Comparison of ENCODE assay signal across 12 cellular contexts in genomic region chr4:169416997-169417396, GRCh38.
DNase-seq lines count a peak whose midpoint lies in the region; ATAC-seq, FAIRE-seq and TF ChIP-seq lines count a peak whose summit lies in the region.
"Had no signal": no experiment of that assay in that cellular context is flagged by ENCODE, and none has a peak within 500 bp of the region (broad histone marks: within the 10 kb centered on the region; RNA-seq: fewer than 3 reads in every experiment).

No MANE protein-coding gene starts in this region.

- no peak overlapping the region for H2AK5ac ChIP-seq in neuronal stem cell (ENCODE audit: low read depth, low read length)

- no peak for TF ChIP-seq RAD21 in HepG2 (CRISPR knock-in tag; IDR thresholded peaks at IDR 0.05)

- no peak for FAIRE-seq in HepG2 (lab: Jason Lieb, UNC)
- FAIRE-seq: HTR-8/SVneo had no signal

- H3K4ac ChIP-seq in neuronal stem cell (ENCODE audit: low read length), result no peak overlapping the region

- H3K4me2 ChIP-seq in HepG2 (ENCODE audit: low read depth, low read length), result no peak overlapping the region
- H3K4me2 ChIP-seq in neuronal stem cell (ENCODE audit: insufficient read depth, low read length, poor library complexity, severe bottlenecking), result no peak overlapping the region

- H3K23ac ChIP-seq in neuronal stem cell (ENCODE audit: low read depth, low read length, poor library complexity), result no peak overlapping the region

- H4K20me1 ChIP-seq in HepG2 (ENCODE audit: insufficient read depth, low read length), result no peaks in the 10 kb centered on the region

- H4K8ac ChIP-seq in neuronal stem cell (ENCODE audit: low read depth, low read length), result no peak overlapping the region

- TF ChIP-seq POLR2A in HepG2 (IDR thresholded peaks at IDR 0.05; ENCODE audit: insufficient read depth in 1 of 2, low read depth in 2 of 2, low read length in 2 of 2) (no peak), right lobe of liver (IDR thresholded peaks at IDR 0.05) (no peak), breast epithelium (IDR thresholded peaks at IDR 0.05) (no peak)

- H3K9ac ChIP-seq in HepG2 (ENCODE audit: insufficient read depth, low read depth, low read length) (no peak overlapping the region), neuronal stem cell (ENCODE audit: low read depth, low read length, poor library complexity) (no peak overlapping the region)

- H3K4me3 Mint-ChIP-seq in activated CD8-positive, alpha-beta T cell treated with anti-CD3 and anti-CD28 coated beads, Interleukin-2, amount 10 ng/mL, durations not matched to agents 7 days and 5 days, result no peak overlapping the region
- no peak overlapping the region for H3K4me3 Mint-ChIP-seq in immature natural killer cell

- no TSS peak for BruUV-seq in HepG2 (replicated peaks; lab: Mats Ljungman, UMichigan)

- no peak overlapping the region for H2BK12ac ChIP-seq in neuronal stem cell (ENCODE audit: low read length)

- no peak overlapping the region for H2BK5ac ChIP-seq in neuronal stem cell (ENCODE audit: low read length)

- no peaks in the 10 kb centered on the region for H3K9me3 Mint-ChIP-seq in activated CD8-positive, alpha-beta T cell treated with anti-CD3 and anti-CD28 coated beads, Interleukin-2, amount 10 ng/mL, durations not matched to agents 7 days and 5 days (ENCODE audit: insufficient read depth)
- no peaks in the 10 kb centered on the region for H3K9me3 Mint-ChIP-seq in immature natural killer cell

- H3K27me3 ChIP-seq in HepG2 (ENCODE audit: control insufficient read depth in 1 of 2, insufficient read depth in 2 of 2, low read length in 2 of 2) (no peaks in the 10 kb centered on the region), right lobe of liver (no peaks in the 10 kb centered on the region), neuronal stem cell (ENCODE audit: control insufficient read depth in 3 of 3, insufficient read depth in 3 of 3, low read depth in 1 of 3, low read length in 3 of 3) (no peaks in the 10 kb centered on the region), breast epithelium (no peaks in the 10 kb centered on the region)

- intact Hi-C loops in HepG2 (cut with micrococcal nuclease; ENCODE audit: unreplicated experiment), result no loop called here
- intact Hi-C loops in right lobe of liver (cut with DNase I), result no loop called here
- intact Hi-C loops in breast epithelium (cut with DNase I; ENCODE audit: low total_unique reads), result no loop called here

- H2AFZ ChIP-seq in HepG2 (ENCODE audit: low read length) (no peak overlapping the region), neuronal stem cell (ENCODE audit: low read length) (no peak overlapping the region)

- TF ChIP-seq EP300 in HepG2 (IDR thresholded peaks at IDR 0.05; ENCODE audit: low read depth in 2 of 2, low read length in 2 of 2), result no peak
- TF ChIP-seq EP300 in HepG2 (CRISPR knock-in tag; IDR thresholded peaks at IDR 0.05; ENCODE audit: borderline replicate concordance), result no peak

- H3K27ac ChIP-seq in HepG2 (ENCODE audit: extremely low read length, insufficient read depth, low read length) (no peak overlapping the region), right lobe of liver (no peak overlapping the region), neuronal stem cell (replicated peaks; ENCODE audit: low read length) (no peak overlapping the region), breast epithelium (no peak overlapping the region)
- H3K27ac ChIP-seq: skin epidermis had no signal

- in situ Hi-C loops in HepG2 (cut with HindIII; ENCODE audit: extremely low pct_ligation_motif_present, low pct_unique_long_range_greater_than_20kb), result no loop called here

- H3K27me3 Mint-ChIP-seq in activated CD8-positive, alpha-beta T cell treated with anti-CD3 and anti-CD28 coated beads, Interleukin-2, amount 10 ng/mL, durations not matched to agents 7 days and 5 days (ENCODE audit: low read depth), result no peaks in the 10 kb centered on the region
- peaks cover 0 to 2% (median 0%) of the 10 kb centered on the region in 3 donors for H3K27me3 Mint-ChIP-seq in immature natural killer cell (ENCODE audit: low read depth in 3 of 3)

- no peak overlapping the region for H2BK15ac ChIP-seq in neuronal stem cell (ENCODE audit: low read length)

- peaks cover 21% of the 10 kb centered on the region for H3K36me3 Mint-ChIP-seq in activated CD8-positive, alpha-beta T cell treated with anti-CD3 and anti-CD28 coated beads, Interleukin-2, amount 10 ng/mL, durations not matched to agents 7 days and 5 days (ENCODE audit: low read depth)
- H3K36me3 Mint-ChIP-seq in immature natural killer cell, result peaks cover 12 to 28% (median 24%) of the 10 kb centered on the region in 3 donors

- H3K4me1 Mint-ChIP-seq in activated CD8-positive, alpha-beta T cell treated with anti-CD3 and anti-CD28 coated beads, Interleukin-2, amount 10 ng/mL, durations not matched to agents 7 days and 5 days (ENCODE audit: low read depth), result peaks cover 18% of the 10 kb centered on the region
- peaks cover 0 to 1% of the 10 kb centered on the region in 2 donors for H3K4me1 Mint-ChIP-seq in immature natural killer cell

- H3K4me1 ChIP-seq in HepG2 (ENCODE audit: insufficient read depth, low read length) (peaks cover 12% of the 10 kb centered on the region), right lobe of liver (peaks cover 0 to 19% (median 4%) of the 10 kb centered on the region in 4 donors), neuronal stem cell (ENCODE audit: control insufficient read depth in 2 of 2, insufficient read depth in 1 of 2, low read depth in 1 of 2, low read length in 2 of 2) (peaks cover 0 to 2% of the 10 kb centered on the region in 2 donors), breast epithelium (no peaks in the 10 kb centered on the region)

- H3K36me3 ChIP-seq in HepG2 (replicated peaks in 1 of 2; ENCODE audit: control insufficient read depth in 1 of 2, insufficient read depth in 2 of 2, low read length in 2 of 2) (no peaks in the 10 kb centered on the region), right lobe of liver (no peaks in the 10 kb centered on the region), neuronal stem cell (replicated peaks in 1 of 2; ENCODE audit: control insufficient read depth in 2 of 2, insufficient read depth in 2 of 2, low read length in 2 of 2) (no peaks in the 10 kb centered on the region), breast epithelium (no peaks in the 10 kb centered on the region)

- CTCF ChIA-PET in HepG2 (lab: Yijun Ruan, JAX; ENCODE audit: low intra/inter-chr PET ratio, low total read pairs), result no interaction called here
- CTCF ChIA-PET in activated CD8-positive, alpha-beta T cell treated with anti-CD3 and anti-CD28 coated beads, Interleukin-2, amount 10 ng/mL, durations not matched to agents 7 days and 5 days (lab: Charles Lee), result interaction anchor here (0.9 to 1.0 kb wide), 3 partner anchors 19 to 407 kb away, joined by 3 read pairs; partner anchors contain the start of gene CBR4

- H3K79me2 ChIP-seq in HepG2 (ENCODE audit: insufficient read depth, low read length), result no peaks in the 10 kb centered on the region

- TF ChIP-seq CTCF in HepG2 (CRISPR knock-in tag; IDR thresholded peaks at IDR 0.05) (no peak), right lobe of liver (IDR thresholded peaks at IDR 0.05) (no peak), breast epithelium (IDR thresholded peaks at IDR 0.05) (no peak)

- ATAC-seq in HepG2 (no peak), right lobe of liver (no peak), HG03103 (IDR thresholded peaks at IDR 0.05; ENCODE audit: low read depth, unreplicated experiment) (peak; percentile 66), HG02970 (IDR thresholded peaks at IDR 0.05; ENCODE audit: low FRiP score, unreplicated experiment) (no peak)
- peak; percentile 33 for ATAC-seq in activated CD8-positive, alpha-beta T cell treated with anti-CD3 and anti-CD28 coated beads, Interleukin-2, amount 10 ng/mL, durations not matched to agents 7 days and 5 days

- POLR2A ChIA-PET in HepG2 (lab: Yijun Ruan, JAX), result no interaction called here
- POLR2A ChIA-PET in activated CD8-positive, alpha-beta T cell treated with anti-CD3 and anti-CD28 coated beads, Interleukin-2, amount 10 ng/mL, durations not matched to agents 7 days and 5 days (lab: Charles Lee), result no interaction called here

- no peak overlapping the region for H3K14ac ChIP-seq in neuronal stem cell (ENCODE audit: low read length)

- H3K79me1 ChIP-seq in neuronal stem cell (ENCODE audit: low read depth, low read length), result no peaks in the 10 kb centered on the region

- H3K4me3 ChIP-seq in HepG2 (replicated peaks in 1 of 3; ENCODE audit: insufficient read depth in 1 of 3, low read depth in 2 of 3, low read length in 3 of 3) (no peak overlapping the region), right lobe of liver (no peak overlapping the region), neuronal stem cell (ENCODE audit: low read length in 2 of 2) (no peak overlapping the region), breast epithelium (no peak overlapping the region)
- H3K4me3 ChIP-seq: skin epidermis had no signal

- H4K91ac ChIP-seq in neuronal stem cell (ENCODE audit: low read depth, low read length, poor library complexity), result no peak overlapping the region

- H3K9me3 ChIP-seq in HepG2 (ENCODE audit: low read length) (no peaks in the 10 kb centered on the region), right lobe of liver (no peaks in the 10 kb centered on the region), neuronal stem cell (replicated peaks in 1 of 2; ENCODE audit: control insufficient read depth in 2 of 2, insufficient read depth in 1 of 2, low read depth in 1 of 2, low read length in 2 of 2) (no peaks in the 10 kb centered on the region), breast epithelium (no peaks in the 10 kb centered on the region)

- H3K18ac ChIP-seq in neuronal stem cell (ENCODE audit: low read length), result no peak overlapping the region

- DNase-seq in HepG2 (ENCODE audit: low spot score) (peak; percentile 5), right lobe of liver (no peak), neuronal stem cell (ENCODE audit: low spot score) (no peak), breast epithelium (ENCODE audit: low spot score in 2 of 2) (no peak), immature natural killer cell (no peak)
- DNase-seq in activated CD8-positive, alpha-beta T cell treated with anti-CD3 and anti-CD28 coated beads, Interleukin-2, amount 10 ng/mL, durations not matched to agents 7 days and 5 days, result no peak
- DNase-seq: activated CD4-positive, alpha-beta T cell treated with anti-CD3 and anti-CD28 coated beads, Interleukin-2, amount 50 U/mL, for 4 hours; stimulated activated CD8-positive, alpha-beta memory T cell treated with anti-CD3 and anti-CD28 coated beads, Interleukin-4, amount 100 ng/mL, for 48 hours had no signal

- no peak overlapping the region for H3K27ac Mint-ChIP-seq in activated CD8-positive, alpha-beta T cell treated with anti-CD3 and anti-CD28 coated beads, Interleukin-2, amount 10 ng/mL, durations not matched to agents 7 days and 5 days
- H3K27ac Mint-ChIP-seq in immature natural killer cell, result no peak overlapping the region

- H2BK120ac ChIP-seq in neuronal stem cell (ENCODE audit: low read depth, low read length), result no peak overlapping the region

TF ChIP-seq in HepG2, 621 proteins besides CTCF, POLR2A, EP300 and RAD21 (continues in another document):
- no peak for TF ChIP-seq ARNT2 (CRISPR knock-in tag; IDR thresholded peaks at IDR 0.05; ENCODE audit: low read depth)
- no peak for TF ChIP-seq THYN1 (CRISPR knock-in tag; IDR thresholded peaks at IDR 0.05; ENCODE audit: borderline replicate concordance, low read depth)
- TF ChIP-seq SP140L (CRISPR knock-in tag; IDR thresholded peaks at IDR 0.05; ENCODE audit: borderline replicate concordance), result no peak

Comparison
In these comparisons a context has a peak if more than half of its experiments do, and no peak if none do; other contexts are left out.
1. ATAC-seq: peak in HG03103 (single experiment) and activated CD8-positive, alpha-beta T cell treated with anti-CD3 and anti-CD28 coated beads, Interleukin-2, amount 10 ng/mL, durations not matched to agents 7 days and 5 days (single experiment); none in HepG2 (single experiment), right lobe of liver (0 of 4) and HG02970 (single experiment).